Comparison of ENCODE assay signal across 8 cellular contexts in genomic region chr10:14658331-14659122, GRCh38.
DNase-seq lines count a peak whose midpoint lies in the region; ATAC-seq and TF ChIP-seq lines count a peak whose summit lies in the region.

No MANE protein-coding gene starts in this region.

- peak; percentile 25 for ATAC-seq in HG03342 (IDR thresholded peaks at IDR 0.05; ENCODE audit: unreplicated experiment)
- ATAC-seq in activated CD8-positive, alpha-beta T cell treated with anti-CD3 and anti-CD28 coated beads for 36 hours, result no peak

- DNase-seq in CD14-positive monocyte (ENCODE audit: low spot score), result no peak
- peak; percentile 5 for DNase-seq in activated CD8-positive, alpha-beta T cell treated with anti-CD3 and anti-CD28 coated beads for 36 hours
- DNase-seq in kidney glomerular epithelial cell (lab: John Stamatoyannopoulos, UW), result peak; percentile 75
- no peak for DNase-seq in mesothelial cell of epicardium (ENCODE audit: low spot score in 2 of 2, unreplicated experiment in 2 of 2)
- no peak for DNase-seq in NCI-H2227 treated with DMSO at 0.1 percent for 48 hours (lab: John Stamatoyannopoulos, UW)
- DNase-seq in cerebellar cortex (ENCODE audit: low spot score), result no peak
- no peak for DNase-seq in NCI-H1694 (lab: John Stamatoyannopoulos, UW)

- H3K27me3 Mint-ChIP-seq in CD14-positive monocyte (ENCODE audit: low read depth in 3 of 3) (peaks cover 0 to 2% (median 0%) of the 10 kb centered on the region in 3 donors), mesothelial cell of epicardium (ENCODE audit: low read depth) (no peaks in the 10 kb centered on the region)
- no peaks in the 10 kb centered on the region for H3K27me3 Mint-ChIP-seq in activated CD8-positive, alpha-beta T cell treated with anti-CD3 and anti-CD28 coated beads for 36 hours

- POLR2A ChIA-PET in activated CD8-positive, alpha-beta T cell treated with anti-CD3 and anti-CD28 coated beads for 36 hours (lab: Charles Lee), result interaction anchor here (0.7 to 1.7 kb wide), 4 partner anchors 9 to 143 kb away, joined by 3 to 7 read pairs (median 6); no protein-coding TSS in a partner anchor

- CTCF ChIA-PET in activated CD8-positive, alpha-beta T cell treated with anti-CD3 and anti-CD28 coated beads for 36 hours (lab: Charles Lee), result interaction anchor here (1.3 kb wide), 1 partner anchor 10 kb away, joined by 4 read pairs; no protein-coding TSS in a partner anchor

- intact Hi-C loops in CD14-positive monocyte (cut with micrococcal nuclease), result loop anchor here (1.0 to 10.0 kb wide), 6 partner anchors 10 to 166 kb away; no protein-coding TSS in a partner anchor
- intact Hi-C loops in activated CD8-positive, alpha-beta T cell treated with anti-CD3 and anti-CD28 coated beads for 36 hours (cut with micrococcal nuclease), result no loop called here

- peaks cover 5 to 6% of the 10 kb centered on the region in 2 donors for H3K36me3 Mint-ChIP-seq in CD14-positive monocyte
- H3K36me3 Mint-ChIP-seq in activated CD8-positive, alpha-beta T cell treated with anti-CD3 and anti-CD28 coated beads for 36 hours (ENCODE audit: low read depth), result peaks cover 12% of the 10 kb centered on the region
- H3K36me3 Mint-ChIP-seq in mesothelial cell of epicardium, result peaks cover 3% of the 10 kb centered on the region

- H3K27ac Mint-ChIP-seq in CD14-positive monocyte, result peak overlapping the region; percentile 89 to 97 (median 95)
- peak overlapping the region; percentile 96 for H3K27ac Mint-ChIP-seq in activated CD8-positive, alpha-beta T cell treated with anti-CD3 and anti-CD28 coated beads for 36 hours
- no peak overlapping the region for H3K27ac Mint-ChIP-seq in mesothelial cell of epicardium

- H3K4me3 Mint-ChIP-seq in CD14-positive monocyte, result peak overlapping the region in 1 of 2 donors; percentile 71
- H3K4me3 Mint-ChIP-seq in activated CD8-positive, alpha-beta T cell treated with anti-CD3 and anti-CD28 coated beads for 36 hours, result peak overlapping the region; percentile 17
- H3K4me3 Mint-ChIP-seq in mesothelial cell of epicardium, result no peak overlapping the region

- H3K9me3 Mint-ChIP-seq in CD14-positive monocyte (peaks cover 3 to 11% (median 4%) of the 10 kb centered on the region in 7 donors), mesothelial cell of epicardium (peaks cover 16% of the 10 kb centered on the region)
- H3K9me3 Mint-ChIP-seq in activated CD8-positive, alpha-beta T cell treated with anti-CD3 and anti-CD28 coated beads for 36 hours, result peaks cover 14% of the 10 kb centered on the region

- H3K4me1 Mint-ChIP-seq in CD14-positive monocyte (peaks cover 93% of the 10 kb centered on the region), mesothelial cell of epicardium (peaks cover 23% of the 10 kb centered on the region)
- peaks cover 61% of the 10 kb centered on the region for H3K4me1 Mint-ChIP-seq in activated CD8-positive, alpha-beta T cell treated with anti-CD3 and anti-CD28 coated beads for 36 hours (ENCODE audit: low read depth)

- TF ChIP-seq CTCF in CD14-positive monocyte (IDR thresholded peaks at IDR 0.05), result no peak
- no peak for TF ChIP-seq CTCF in activated CD8-positive, alpha-beta T cell treated with anti-CD3 and anti-CD28 coated beads for 36 hours (IDR thresholded peaks at IDR 0.05)
- TF ChIP-seq CTCF in mesothelial cell of epicardium (IDR thresholded peaks at IDR 0.05; ENCODE audit: unreplicated experiment), result no peak

Comparison
In these comparisons a context has a peak if more than half of its experiments do, and no peak if none do; other contexts are left out.
1. DNase-seq: peak in activated CD8-positive, alpha-beta T cell treated with anti-CD3 and anti-CD28 coated beads for 36 hours (single experiment) and kidney glomerular epithelial cell (single experiment); none in CD14-positive monocyte (single experiment), mesothelial cell of epicardium (0 of 2), NCI-H2227 treated with DMSO at 0.1 percent for 48 hours (single experiment), cerebellar cortex (single experiment) and NCI-H1694 (single experiment).